Comparison of ENCODE assay signal across 17 cellular contexts in the genomic region with DNA sequence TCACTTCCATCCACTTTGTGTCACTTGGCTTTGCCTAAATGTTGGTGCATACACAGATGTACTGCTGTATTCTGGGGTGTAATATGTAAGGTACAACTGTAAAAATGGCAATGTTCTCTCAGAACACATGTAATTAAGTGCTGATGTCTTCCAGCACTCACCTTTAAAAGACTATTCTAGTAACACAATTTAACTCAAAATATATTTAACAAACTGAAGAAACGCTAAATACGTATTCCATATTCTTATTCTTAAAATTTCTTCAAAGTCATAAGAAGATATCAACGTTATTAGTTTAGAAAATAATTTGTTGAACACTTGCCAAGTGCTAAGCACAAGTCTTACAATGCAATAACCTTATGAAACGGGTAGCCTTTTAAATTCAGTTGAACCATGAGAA. TPM values are rescaled to one million over a fixed set of nuclear protein-coding genes. Genes with fewer than 3 reads are reported as not detected.
DNase-seq lines count a peak whose midpoint lies in the region; ATAC-seq and TF ChIP-seq lines count a peak whose summit lies in the region.
"Had no signal": no experiment of that assay in that cellular context is flagged by ENCODE, and none has a peak within 500 bp of the region (broad histone marks: within the 10 kb centered on the region; RNA-seq: fewer than 3 reads in every experiment).

No MANE protein-coding gene starts in this region.

- no peak overlapping the region for H3K4me3 Mint-ChIP-seq in activated CD4-positive, alpha-beta memory T cell treated with anti-CD3 and anti-CD28 coated beads for 36 hours
- H3K4me3 Mint-ChIP-seq in glutamatergic neuron (ENCODE audit: unreplicated experiment) = no peak overlapping the region
- H3K4me3 Mint-ChIP-seq: activated B cell treated with CpG ODN at 0.5 μM for 24 hours had no signal

- peaks cover 0 to 27% of the 10 kb centered on the region in 2 donors for H3K4me1 ChIP-seq in right atrium auricular region
- H3K4me1 ChIP-seq in upper lobe of left lung = peaks cover 20 to 26% (median 24%) of the 10 kb centered on the region in 4 donors

- TF ChIP-seq CTCF in right atrium auricular region (IDR thresholded peaks at IDR 0.05) = no peak
- TF ChIP-seq CTCF in glutamatergic neuron (IDR thresholded peaks at IDR 0.05; ENCODE audit: partially characterized antibody, unreplicated experiment) = no peak
- no peak for TF ChIP-seq CTCF in upper lobe of left lung (IDR thresholded peaks at IDR 0.05)

- no peaks in the 10 kb centered on the region for H3K9me3 Mint-ChIP-seq in activated CD4-positive, alpha-beta memory T cell treated with anti-CD3 and anti-CD28 coated beads for 36 hours
- H3K9me3 Mint-ChIP-seq in glutamatergic neuron (ENCODE audit: unreplicated experiment) = peaks cover 16% of the 10 kb centered on the region
- H3K9me3 Mint-ChIP-seq: activated B cell treated with CpG ODN at 0.5 μM for 24 hours had no signal

- H3K27me3 Mint-ChIP-seq in activated CD4-positive, alpha-beta memory T cell treated with anti-CD3 and anti-CD28 coated beads for 36 hours = no peaks in the 10 kb centered on the region
- H3K27me3 Mint-ChIP-seq in glutamatergic neuron (ENCODE audit: unreplicated experiment) = peaks cover 5% of the 10 kb centered on the region
- H3K27me3 Mint-ChIP-seq: activated B cell treated with CpG ODN at 0.5 μM for 24 hours had no signal

- WGBS in upper lobe of left lung, 2 donors = 70 to 77% methylated on average over 4 of the region's 4 CpGs

- H3K36me3 Mint-ChIP-seq in activated CD4-positive, alpha-beta memory T cell treated with anti-CD3 and anti-CD28 coated beads for 36 hours = peaks cover 16% of the 10 kb centered on the region
- H3K36me3 Mint-ChIP-seq in glutamatergic neuron (ENCODE audit: unreplicated experiment) = peaks cover 15% of the 10 kb centered on the region

- ATAC-seq in left cardiac atrium (no peak), upper lobe of left lung (ENCODE audit: low FRiP score in 2 of 2) (no peak), HG03521 (IDR thresholded peaks at IDR 0.05; ENCODE audit: unreplicated experiment) (no peak)

- DNase-seq in right atrium auricular region (ENCODE audit: low spot score) (no peak), left cardiac atrium (no peak), glutamatergic neuron (no peak), upper lobe of left lung (no peak), NCI-H2196 treated with DMSO at 0.1 percent for 48 hours (lab: John Stamatoyannopoulos, UW; ENCODE audit: unreplicated experiment) (no peak)
- DNase-seq in activated CD4-positive, alpha-beta memory T cell treated with anti-CD3 and anti-CD28 coated beads for 36 hours = no peak
- DNase-seq: activated B cell treated with CpG ODN at 0.5 μM for 24 hours; activated gamma-delta T cell; C1 segment of cervical spinal cord; effector CD8-positive, alpha-beta T cell; MM.1S; NCI-H2029 treated with DMSO at 0.1 percent for 48 hours; NCI-H524 treated with DMSO at 0.1 percent for 48 hours; sigmoid colon; stimulated activated CD4-positive, alpha-beta T cell treated with anti-CD3 and anti-CD28 coated beads, Interleukin-4, amount 100 ng/mL, for 4 hours had no signal

- peak overlapping the region; percentile 83 for H3K27ac Mint-ChIP-seq in activated CD4-positive, alpha-beta memory T cell treated with anti-CD3 and anti-CD28 coated beads for 36 hours
- H3K27ac Mint-ChIP-seq in glutamatergic neuron (ENCODE audit: unreplicated experiment) = peak overlapping the region; percentile 34
- H3K27ac Mint-ChIP-seq: activated B cell treated with CpG ODN at 0.5 μM for 24 hours had no signal

- H3K36me3 ChIP-seq in right atrium auricular region (no peaks in the 10 kb centered on the region), upper lobe of left lung (no peaks in the 10 kb centered on the region)
- H3K36me3 ChIP-seq: sigmoid colon had no signal

- H3K27me3 ChIP-seq in right atrium auricular region (no peaks in the 10 kb centered on the region), upper lobe of left lung (no peaks in the 10 kb centered on the region)
- H3K27me3 ChIP-seq: sigmoid colon had no signal

- no peak for TF ChIP-seq POLR2A in upper lobe of left lung (IDR thresholded peaks at IDR 0.05)

- H3K9me3 ChIP-seq in right atrium auricular region (no peaks in the 10 kb centered on the region), upper lobe of left lung (no peaks in the 10 kb centered on the region)
- H3K9me3 ChIP-seq: sigmoid colon had no signal

- POLR2A ChIA-PET in activated CD4-positive, alpha-beta memory T cell treated with anti-CD3 and anti-CD28 coated beads for 36 hours (lab: Charles Lee) = interaction anchor here (0.7 to 2.3 kb wide), 4 partner anchors 10 to 74 kb away, joined by 3 to 7 read pairs (median 4); a partner anchor contains a TSS

- no peak for TF ChIP-seq EP300 in upper lobe of left lung (IDR thresholded peaks at IDR 0.05)

- peaks cover 71% of the 10 kb centered on the region for H3K4me1 Mint-ChIP-seq in activated CD4-positive, alpha-beta memory T cell treated with anti-CD3 and anti-CD28 coated beads for 36 hours (ENCODE audit: low read depth)
- H3K4me1 Mint-ChIP-seq in glutamatergic neuron (ENCODE audit: low read depth, unreplicated experiment) = peaks cover 10% of the 10 kb centered on the region

- intact Hi-C loops in left cardiac atrium (cut with DNase I) = no loop called here
- intact Hi-C loops in activated CD4-positive, alpha-beta memory T cell treated with anti-CD3 and anti-CD28 coated beads for 36 hours (cut with micrococcal nuclease) = loop anchor here (10.0 kb wide), 3 partner anchors 312 to 1652 kb away; a partner anchor contains a TSS

- CTCF ChIA-PET in activated CD4-positive, alpha-beta memory T cell treated with anti-CD3 and anti-CD28 coated beads for 36 hours (lab: Charles Lee) = interaction anchor here (0.6 to 8.5 kb wide), 5 partner anchors 28 to 79 kb away, joined by 3 to 139 read pairs (median 3); a partner anchor contains a TSS

- H3K4me3 ChIP-seq in right atrium auricular region (no peak overlapping the region), upper lobe of left lung (no peak overlapping the region)
- H3K4me3 ChIP-seq: lung, sigmoid colon had no signal

- H3K27ac ChIP-seq in right atrium auricular region (peak overlapping the region; percentile 66 to 100), upper lobe of left lung (peak overlapping the region in 2 of 4 donors; percentile 53 to 74)

RNA-seq across cellular contexts. Expression of a gene that starts 3.6 kb away (rescaled TPM):
- total RNA-seq in right atrium auricular region (100 to 1,000 TPM; 136 to 212 TPM), left cardiac atrium (100 to 1,000 TPM; 129 to 139 TPM), glutamatergic neuron (ENCODE audit: unreplicated experiment) (76.2 TPM), upper lobe of left lung (10 to 100 TPM in 5 of 6 donors, 1 to 10 TPM in 1; 9.8 to 51.7 (median 33.9) TPM)
- 100 to 1,000 TPM; 147 to 148 TPM for total RNA-seq in activated CD4-positive, alpha-beta memory T cell treated with anti-CD3 and anti-CD28 coated beads for 36 hours

RNA-seq across cellular contexts. Expression of a gene that starts 4.0 kb away (rescaled TPM):
- total RNA-seq in right atrium auricular region (10 to 100 TPM; 10.5 to 18.1 TPM), left cardiac atrium (10 to 100 TPM; 13.7 to 15.2 TPM), glutamatergic neuron (ENCODE audit: unreplicated experiment) (9.2 TPM), upper lobe of left lung (10 to 100 TPM in 1 of 6 donors, 1 to 10 TPM in 5; 3.1 to 10.9 (median 7.1) TPM)
- 10 to 100 TPM; 71.9 to 76.0 TPM for total RNA-seq in activated CD4-positive, alpha-beta memory T cell treated with anti-CD3 and anti-CD28 coated beads for 36 hours

RNA-seq across cellular contexts. Expression of a gene that starts 32.6 kb away (rescaled TPM):
- total RNA-seq in right atrium auricular region = 10 to 100 TPM; 20.5 to 25.6 TPM
- total RNA-seq in left cardiac atrium = 10 to 100 TPM; 19.4 to 21.3 TPM
- 10 to 100 TPM; 19.3 to 21.3 TPM for total RNA-seq in activated CD4-positive, alpha-beta memory T cell treated with anti-CD3 and anti-CD28 coated beads for 36 hours
- 61.5 TPM for total RNA-seq in glutamatergic neuron (ENCODE audit: unreplicated experiment)
- 10 to 100 TPM in 5 of 6 donors, 1 to 10 TPM in 1; 8.9 to 30.7 (median 23.4) TPM for total RNA-seq in upper lobe of left lung
